ENCODE assay signal across 13 cellular contexts in genomic region chr9:5364294-5364990, GRCh38. TPM values are rescaled to one million over a fixed set of nuclear protein-coding genes. Genes with fewer than 3 reads are reported as not detected.
DNase-seq lines count a peak whose midpoint lies in the region; ATAC-seq and TF ChIP-seq lines count a peak whose summit lies in the region.
"Had no signal": no experiment of that assay in that cellular context is flagged by ENCODE, and none has a peak within 500 bp of the region (broad histone marks: within the 10 kb centered on the region; RNA-seq: fewer than 3 reads in every experiment).

No MANE protein-coding gene starts in this region.

- BruUV-seq in IMR-90 (replicated peaks; lab: Mats Ljungman, UMichigan): no TSS peak

- H3K9me3 Mint-ChIP-seq in activated T-cell treated with anti-CD3 and anti-CD28 coated beads, Interleukin-2, amount 50 U/mL, for 4 hours: peaks cover 5% of the 10 kb centered on the region
- peaks cover 5 to 7% of the 10 kb centered on the region in 2 donors for H3K9me3 Mint-ChIP-seq in stimulated activated naive CD8-positive, alpha-beta T cell treated with anti-CD3 and anti-CD28 coated beads, Interleukin-15, amount 100 ng/mL, for 72 hours
- H3K9me3 Mint-ChIP-seq: effector memory CD8-positive, alpha-beta T cell had no signal

- no CpG with 5 or more reads among the region's 3 CpGs for WGBS in IMR-90 (ENCODE audit: extremely low coverage in 2 of 2, insufficient read length in 1 of 2), 2 experiments
- WGBS in suprapubic skin: 80% methylated on average over 2 of the region's 3 CpGs
- 25% methylated on average over 3 of the region's 3 CpGs for WGBS in prostate gland

- no peak overlapping the region for H3K9ac ChIP-seq in IMR-90 (ENCODE audit: low read depth, low read length)

- H3K4me3 Mint-ChIP-seq in activated T-cell treated with anti-CD3 and anti-CD28 coated beads, Interleukin-2, amount 50 U/mL, for 4 hours: no peak overlapping the region
- H3K4me3 Mint-ChIP-seq in stimulated activated naive CD8-positive, alpha-beta T cell treated with anti-CD3 and anti-CD28 coated beads, Interleukin-15, amount 100 ng/mL, for 72 hours: peak overlapping the region in 1 of 2 donors; percentile 32
- H3K4me3 Mint-ChIP-seq: effector memory CD8-positive, alpha-beta T cell had no signal

- CTCF ChIA-PET in IMR-90 (lab: Yijun Ruan, JAX): interaction anchor here (0.6 kb wide), 1 partner anchor 17 kb away, joined by 3 read pairs; no protein-coding TSS in a partner anchor

- H3K4me1 Mint-ChIP-seq in activated T-cell treated with anti-CD3 and anti-CD28 coated beads, Interleukin-2, amount 50 U/mL, for 4 hours (ENCODE audit: low read depth): peaks cover 6% of the 10 kb centered on the region
- H3K4me1 Mint-ChIP-seq in stimulated activated naive CD8-positive, alpha-beta T cell treated with anti-CD3 and anti-CD28 coated beads, Interleukin-15, amount 100 ng/mL, for 72 hours: peaks cover 8% of the 10 kb centered on the region

- H3K4me2 ChIP-seq in IMR-90 (ENCODE audit: low read depth, low read length): no peak overlapping the region

- H3K4me1 ChIP-seq in IMR-90 (ENCODE audit: control insufficient read depth, insufficient read depth, low read length) (no peaks in the 10 kb centered on the region), suprapubic skin (no peaks in the 10 kb centered on the region), prostate gland (replicated peaks) (no peaks in the 10 kb centered on the region)

- no peak for TF ChIP-seq RAD21 in IMR-90 (IDR thresholded peaks at IDR 0.05; ENCODE audit: low read length)

- no peak overlapping the region for H3K4ac ChIP-seq in IMR-90 (ENCODE audit: low read depth, low read length)

- H3K56ac ChIP-seq in IMR-90 (ENCODE audit: extremely low read depth, insufficient read depth, low read length): no peak overlapping the region

- dilution Hi-C loops in IMR-90 (cut with HindIII; ENCODE audit: low sequenced_read_pairs, unreplicated experiment): no loop called here

- in situ Hi-C loops in IMR-90 (cut with MboI; ENCODE audit: low sequenced_read_pairs): no loop called here

- peak; percentile 65 to 76 for ATAC-seq in activated T-cell treated with anti-CD3 and anti-CD28 coated beads, Interleukin-2, amount 50 U/mL, for 4 hours
- ATAC-seq in HG02678 (IDR thresholded peaks at IDR 0.05; ENCODE audit: unreplicated experiment) (peak; percentile 99), IMR-90 (ENCODE audit: low read depth) (no peak), omental fat pad (ENCODE audit: low FRiP score) (no peak)
- ATAC-seq in stimulated activated naive CD8-positive, alpha-beta T cell treated with anti-CD3 and anti-CD28 coated beads, Interleukin-15, amount 100 ng/mL, for 72 hours: peak; percentile 81
- ATAC-seq: effector memory CD8-positive, alpha-beta T cell had no signal

- H2AK9ac ChIP-seq in IMR-90 (replicated peaks; ENCODE audit: low read depth, low read length, poor library complexity): no peak overlapping the region

- no peak overlapping the region for H4K8ac ChIP-seq in IMR-90 (ENCODE audit: low read depth in 2 of 2, low read length in 2 of 2)

- peaks cover 23% of the 10 kb centered on the region for H3K36me3 Mint-ChIP-seq in activated T-cell treated with anti-CD3 and anti-CD28 coated beads, Interleukin-2, amount 50 U/mL, for 4 hours (ENCODE audit: insufficient read depth)

- POLR2A ChIA-PET in IMR-90 (lab: Charles Lee; ENCODE audit: unreplicated experiment): no interaction called here

- H3K18ac ChIP-seq in IMR-90 (ENCODE audit: low read depth, low read length): no peak overlapping the region

- no peaks in the 10 kb centered on the region; a peak in 1 of 4 replicates for H3K79me1 ChIP-seq in IMR-90 (ENCODE audit: low read depth in 1 of 2, low read length in 2 of 2)

- H2BK15ac ChIP-seq in IMR-90 (ENCODE audit: low read depth, low read length): no peak overlapping the region

- H2AK5ac ChIP-seq in IMR-90 (ENCODE audit: low read depth, low read length): no peak overlapping the region

- H3K27me3 Mint-ChIP-seq in activated T-cell treated with anti-CD3 and anti-CD28 coated beads, Interleukin-2, amount 50 U/mL, for 4 hours (ENCODE audit: low read depth): no peaks in the 10 kb centered on the region
- H3K27me3 Mint-ChIP-seq in stimulated activated naive CD8-positive, alpha-beta T cell treated with anti-CD3 and anti-CD28 coated beads, Interleukin-15, amount 100 ng/mL, for 72 hours: no peaks in the 10 kb centered on the region
- H3K27me3 Mint-ChIP-seq: effector memory CD8-positive, alpha-beta T cell had no signal

- no peak overlapping the region for H4K91ac ChIP-seq in IMR-90 (ENCODE audit: insufficient read depth, low read depth, low read length)

- no peaks in the 10 kb centered on the region for H3K9me3 ChIP-seq in IMR-90 (ENCODE audit: control insufficient read depth, insufficient read depth, low read length)
- H3K9me3 ChIP-seq in suprapubic skin: no peaks in the 10 kb centered on the region
- no peaks in the 10 kb centered on the region for H3K9me3 ChIP-seq in prostate gland
- H3K9me3 ChIP-seq: MG63 had no signal

- no peak overlapping the region for H2BK20ac ChIP-seq in IMR-90 (ENCODE audit: low read depth, low read length)

- H3K14ac ChIP-seq in IMR-90 (replicated peaks; ENCODE audit: low read depth, low read length): no peak overlapping the region

- H3K23ac ChIP-seq in IMR-90 (ENCODE audit: low read depth, low read length): no peak overlapping the region

- H3K9me1 ChIP-seq in IMR-90 (ENCODE audit: insufficient read depth, low read length): no peaks in the 10 kb centered on the region

- no peak overlapping the region for H2AFZ ChIP-seq in IMR-90 (replicated peaks; ENCODE audit: low read length, poor library complexity)

- H3K27ac ChIP-seq in IMR-90 (ENCODE audit: insufficient read depth, low read length) (no peak overlapping the region), suprapubic skin (no peak overlapping the region), prostate gland (no peak overlapping the region)

- no peak overlapping the region for H4K5ac ChIP-seq in IMR-90 (ENCODE audit: low read depth, low read length)

- no peaks in the 10 kb centered on the region for H3K27me3 ChIP-seq in IMR-90 (ENCODE audit: control insufficient read depth, insufficient read depth, low read length)
- H3K27me3 ChIP-seq in suprapubic skin: no peaks in the 10 kb centered on the region
- no peaks in the 10 kb centered on the region for H3K27me3 ChIP-seq in prostate gland (replicated peaks; ENCODE audit: insufficient read depth)
- H3K27me3 ChIP-seq: MG63 had no signal

- no peak for DNase-seq in activated T-cell treated with anti-CD3 and anti-CD28 coated beads, Interleukin-2, amount 50 U/mL, for 4 hours
- DNase-seq in activated T-cell treated with anti-CD3 and anti-CD28 coated beads for 4 hours: no peak
- DNase-seq in IMR-90: peak; percentile 46
- DNase-seq in stimulated activated naive CD8-positive, alpha-beta T cell treated with anti-CD3 and anti-CD28 coated beads, Interleukin-15, amount 100 ng/mL, for 72 hours: no peak
- no peak for DNase-seq in suprapubic skin (ENCODE audit: low spot score in 2 of 2)
- DNase-seq in prostate gland (ENCODE audit: low spot score): no peak
- DNase-seq in omental fat pad (ENCODE audit: low spot score): no peak
- DNase-seq: effector memory CD8-positive, alpha-beta T cell; MG63 had no signal

- H2BK5ac ChIP-seq in IMR-90 (ENCODE audit: low read depth, low read length, poor library complexity, severe bottlenecking): no peak overlapping the region

- H3K27ac Mint-ChIP-seq in stimulated activated naive CD8-positive, alpha-beta T cell treated with anti-CD3 and anti-CD28 coated beads, Interleukin-15, amount 100 ng/mL, for 72 hours: no peak overlapping the region

- intact Hi-C loops in IMR-90 (cut with micrococcal nuclease): no loop called here
- intact Hi-C loops in prostate gland (cut with DNase I): no loop called here

- TF ChIP-seq CTCF in IMR-90 (conservative IDR thresholded peaks at IDR 0.05; ENCODE audit: low read depth, low read length) (no peak), suprapubic skin (IDR thresholded peaks at IDR 0.05) (no peak), prostate gland (IDR thresholded peaks at IDR 0.05) (no peak), omental fat pad (IDR thresholded peaks at IDR 0.05) (no peak)

- TF ChIP-seq EP300 in suprapubic skin (IDR thresholded peaks at IDR 0.05): no peak

- no peaks in the 10 kb centered on the region for H3K36me3 ChIP-seq in IMR-90 (ENCODE audit: control insufficient read depth, insufficient read depth, low read length)
- H3K36me3 ChIP-seq in suprapubic skin: no peaks in the 10 kb centered on the region
- H3K36me3 ChIP-seq in prostate gland: no peaks in the 10 kb centered on the region
- H3K36me3 ChIP-seq: MG63 had no signal

- no peak overlapping the region for H2BK120ac ChIP-seq in IMR-90 (ENCODE audit: low read depth, low read length)

- H3K4me3 ChIP-seq in IMR-90 (ENCODE audit: insufficient read depth, low read depth, low read length) (no peak overlapping the region), suprapubic skin (no peak overlapping the region), prostate gland (no peak overlapping the region)
- H3K4me3 ChIP-seq: MG63 had no signal

- no peak for TF ChIP-seq POLR2A in IMR-90 (IDR thresholded peaks at IDR 0.05; ENCODE audit: low read depth, low read length)
- no peak for TF ChIP-seq POLR2A in suprapubic skin (IDR thresholded peaks at IDR 0.05)
- no peak for TF ChIP-seq POLR2A in prostate gland (IDR thresholded peaks at IDR 0.05)

- H4K20me1 ChIP-seq in IMR-90 (ENCODE audit: insufficient read depth, low read length): no peaks in the 10 kb centered on the region

TF ChIP-seq in IMR-90, 13 proteins besides CTCF, POLR2A, EP300 and RAD21 (continues in another document):
- TF ChIP-seq MXI1 (IDR thresholded peaks at IDR 0.05; ENCODE audit: borderline replicate concordance, low read depth, low read length) (no peak), BHLHE40 (IDR thresholded peaks at IDR 0.05; ENCODE audit: low read depth, low read length) (no peak), NFE2L2 (IDR thresholded peaks at IDR 0.05; ENCODE audit: low read depth, low read length) (no peak), MAZ (IDR thresholded peaks at IDR 0.05; ENCODE audit: borderline replicate concordance, low read depth, low read length) (no peak)

RNA-seq across cellular contexts. Expression of gene RLN1, which starts 24.8 kb away (rescaled TPM):
- under 1 TPM in 2 of 3 donors, not detected in 1; 0.50 to 0.54 TPM for total RNA-seq in activated T-cell treated with anti-CD3 and anti-CD28 coated beads, Interleukin-2, amount 50 U/mL, for 4 hours
- total RNA-seq in IMR-90 (2012; rRNA removed): not detected in 2 replicates
- not detected in 2 replicates for polyA plus RNA-seq in IMR-90 (2012; rRNA removed)
- not detected in 2 replicates for polyA plus RNA-seq in IMR-90 (2012; cell fraction: cytosol; rRNA removed)
- polyA plus RNA-seq in IMR-90 (2012; cell fraction: nucleus; rRNA removed; ENCODE audit: low replicate concordance): not detected in 2 replicates
- total RNA-seq in suprapubic skin: not detected
- total RNA-seq in prostate gland: 100 to 1,000 TPM in 1 of 2 donors, 1 to 10 TPM in 1; 1.1 to 105 TPM
- not detected for total RNA-seq in omental fat pad
- total RNA-seq: SK-MEL-5 had no signal
- polyA plus RNA-seq: urinary bladder had no signal

RNA-seq across cellular contexts. Expression of gene RLN2, which starts 59.9 kb away (rescaled TPM):
- total RNA-seq in activated T-cell treated with anti-CD3 and anti-CD28 coated beads, Interleukin-2, amount 50 U/mL, for 4 hours: 1 to 10 TPM in 1 of 3 donors, under 1 TPM in 2; 0.60 to 1.6 (median 0.76) TPM
- total RNA-seq in IMR-90 (2012; rRNA removed) (not detected in 2 replicates), suprapubic skin (not detected), prostate gland (1 to 10 TPM; 2.3 to 2.5 TPM), omental fat pad (not detected)
- polyA plus RNA-seq in IMR-90 (2012; rRNA removed): not detected in 2 replicates
- 0.08 TPM in 1 of 2 replicates, not detected in the other for polyA plus RNA-seq in IMR-90 (2012; cell fraction: cytosol; rRNA removed)
- not detected in 2 replicates for polyA plus RNA-seq in IMR-90 (2012; cell fraction: nucleus; rRNA removed; ENCODE audit: low replicate concordance)
- total RNA-seq: lower leg skin, SK-MEL-5, urinary bladder had no signal

Comparison
In these comparisons a context has a peak if more than half of its experiments do, and no peak if none do; other contexts are left out.
1. ATAC-seq: peak in activated T-cell treated with anti-CD3 and anti-CD28 coated beads, Interleukin-2, amount 50 U/mL, for 4 hours (2 of 2), HG02678 (single experiment) and stimulated activated naive CD8-positive, alpha-beta T cell treated with anti-CD3 and anti-CD28 coated beads, Interleukin-15, amount 100 ng/mL, for 72 hours (single experiment); none in IMR-90 (single experiment) and omental fat pad (single experiment).